In the genomic region with DNA sequence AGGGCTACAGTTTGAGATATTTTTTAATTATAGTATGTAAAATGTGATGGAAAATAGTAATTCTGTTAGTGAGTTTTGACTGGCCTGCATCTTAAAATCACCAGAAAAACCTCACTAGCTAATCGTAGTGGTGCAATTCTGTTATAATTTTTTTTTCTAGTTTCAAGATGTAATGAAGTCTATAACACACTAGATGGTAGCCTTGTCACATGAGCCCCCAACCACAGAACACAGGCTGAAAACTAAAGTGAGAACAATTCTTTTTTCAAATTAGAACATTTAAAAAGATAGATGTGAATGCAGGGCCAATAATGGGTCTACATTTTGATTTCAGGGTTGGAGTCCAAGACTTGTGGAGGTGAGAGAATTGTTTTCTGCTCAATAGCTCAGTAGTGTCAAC, we compare ENCODE assay signal across 10 cellular contexts.
DNase-seq lines count a peak whose midpoint lies in the region; ATAC-seq lines count a peak whose summit lies in the region.
"Had no signal": no experiment of that assay in that cellular context is flagged by ENCODE, and none has a peak within 500 bp of the region (broad histone marks: within the 10 kb centered on the region; RNA-seq: fewer than 3 reads in every experiment).

No MANE protein-coding gene starts in this region.

- ATAC-seq in GM19395 (IDR thresholded peaks at IDR 0.05; ENCODE audit: unreplicated experiment) = no peak
- no peak for ATAC-seq in HG03378 (IDR thresholded peaks at IDR 0.05; ENCODE audit: unreplicated experiment)
- ATAC-seq: activated T-cell treated with anti-CD3 and anti-CD28 coated beads, Interleukin-2, amount 50 U/mL, for 4 hours had no signal

- DNase-seq in NCI-H146 (lab: John Stamatoyannopoulos, UW) = peak; percentile 19
- DNase-seq in NCI-H146 treated with DMSO at 0.1 percent for 48 hours (lab: John Stamatoyannopoulos, UW; ENCODE audit: unreplicated experiment) = no peak
- DNase-seq in NCI-H2081 treated with DMSO at 0.1 percent for 48 hours (lab: John Stamatoyannopoulos, UW) = peak; percentile 15
- DNase-seq in cerebellum (ENCODE audit: low spot score) = peak; percentile 15
- DNase-seq in putamen (ENCODE audit: low spot score) = peak; percentile 36
- no peak for DNase-seq in islet precursor cell
- DNase-seq: activated T-cell treated with anti-CD3 and anti-CD28 coated beads, Interleukin-2, amount 50 U/mL, for 4 hours; effector memory CD4-positive, alpha-beta T cell had no signal

Comparison
In these comparisons a context has a peak if more than half of its experiments do, and no peak if none do; other contexts are left out.
1. DNase-seq: peak in NCI-H146 (single experiment), NCI-H2081 treated with DMSO at 0.1 percent for 48 hours (single experiment), cerebellum (single experiment) and putamen (single experiment); none in NCI-H146 treated with DMSO at 0.1 percent for 48 hours (single experiment) and islet precursor cell (single experiment).